Comparison of ENCODE assay signal across 1 cellular context in the genomic region with DNA sequence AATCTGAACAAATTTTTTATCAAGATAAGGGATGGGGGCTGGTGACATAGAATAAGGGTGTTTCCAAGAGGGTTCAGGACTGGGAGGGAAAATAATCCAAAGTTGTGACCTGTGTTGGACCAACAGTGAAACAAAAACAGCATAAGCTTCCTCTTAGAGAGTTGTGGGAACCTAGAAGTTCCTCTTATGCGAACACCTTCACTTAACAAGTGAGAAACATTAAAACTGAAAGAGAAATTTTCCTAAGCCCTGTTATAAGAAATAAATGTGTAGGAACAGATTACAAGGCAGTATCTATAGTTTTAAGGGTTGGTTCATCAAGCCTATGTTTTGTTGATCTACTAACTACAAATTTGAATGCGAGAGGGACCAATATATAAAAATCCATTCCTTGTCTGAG.
TF ChIP-seq lines count a peak whose summit lies in the region.

No MANE protein-coding gene starts in this region.

TF ChIP-seq in GM12878, 131 proteins besides CTCF, POLR2A, EP300 and RAD21 (continued from another document):
- TF ChIP-seq, protein P1, sequence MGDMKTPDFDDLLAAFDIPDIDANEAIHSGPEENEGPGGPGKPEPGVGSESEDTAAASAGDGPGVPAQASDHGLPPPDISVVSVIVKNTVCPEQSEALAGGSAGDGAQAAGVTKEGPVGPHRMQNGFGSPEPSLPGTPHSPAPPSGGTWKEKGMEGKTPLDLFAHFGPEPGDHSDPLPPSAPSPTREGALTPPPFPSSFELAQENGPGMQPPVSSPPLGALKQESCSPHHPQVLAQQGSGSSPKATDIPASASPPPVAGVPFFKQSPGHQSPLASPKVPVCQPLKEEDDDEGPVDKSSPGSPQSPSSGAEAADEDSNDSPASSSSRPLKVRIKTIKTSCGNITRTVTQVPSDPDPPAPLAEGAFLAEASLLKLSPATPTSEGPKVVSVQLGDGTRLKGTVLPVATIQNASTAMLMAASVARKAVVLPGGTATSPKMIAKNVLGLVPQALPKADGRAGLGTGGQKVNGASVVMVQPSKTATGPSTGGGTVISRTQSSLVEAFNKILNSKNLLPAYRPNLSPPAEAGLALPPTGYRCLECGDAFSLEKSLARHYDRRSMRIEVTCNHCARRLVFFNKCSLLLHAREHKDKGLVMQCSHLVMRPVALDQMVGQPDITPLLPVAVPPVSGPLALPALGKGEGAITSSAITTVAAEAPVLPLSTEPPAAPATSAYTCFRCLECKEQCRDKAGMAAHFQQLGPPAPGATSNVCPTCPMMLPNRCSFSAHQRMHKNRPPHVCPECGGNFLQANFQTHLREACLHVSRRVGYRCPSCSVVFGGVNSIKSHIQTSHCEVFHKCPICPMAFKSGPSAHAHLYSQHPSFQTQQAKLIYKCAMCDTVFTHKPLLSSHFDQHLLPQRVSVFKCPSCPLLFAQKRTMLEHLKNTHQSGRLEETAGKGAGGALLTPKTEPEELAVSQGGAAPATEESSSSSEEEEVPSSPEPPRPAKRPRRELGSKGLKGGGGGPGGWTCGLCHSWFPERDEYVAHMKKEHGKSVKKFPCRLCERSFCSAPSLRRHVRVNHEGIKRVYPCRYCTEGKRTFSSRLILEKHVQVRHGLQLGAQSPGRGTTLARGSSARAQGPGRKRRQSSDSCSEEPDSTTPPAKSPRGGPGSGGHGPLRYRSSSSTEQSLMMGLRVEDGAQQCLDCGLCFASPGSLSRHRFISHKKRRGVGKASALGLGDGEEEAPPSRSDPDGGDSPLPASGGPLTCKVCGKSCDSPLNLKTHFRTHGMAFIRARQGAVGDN (IDR thresholded peaks at IDR 0.05) = no peak
- no peak for TF ChIP-seq RELA (IDR thresholded peaks at IDR 0.05; ENCODE audit: borderline replicate concordance, partially characterized antibody)
- 0 out of 2 replicates have a peak, but pooled peaks have one; percentile 7 for TF ChIP-seq ZBED1 (IDR thresholded peaks at IDR 0.05; ENCODE audit: borderline replicate concordance)
- peak; percentile 55; the same call in 1 of the 2 replicates for TF ChIP-seq IKZF1 (conservative IDR thresholded peaks at IDR 0.05)
- 0 out of 2 replicates have a peak, but pooled peaks have one; percentile 10 for TF ChIP-seq RUNX3 (IDR thresholded peaks at IDR 0.05; ENCODE audit: low read length)
- 0 out of 2 replicates have a peak, but pooled peaks have one; percentile 9 for TF ChIP-seq FOXM1 (IDR thresholded peaks at IDR 0.05; ENCODE audit: low read depth, low read length)
- no peak for TF ChIP-seq CHD2 (IDR thresholded peaks at IDR 0.05; ENCODE audit: borderline replicate concordance, low read depth, low read length)
- no peak for TF ChIP-seq YY1 (IDR thresholded peaks at IDR 0.05; ENCODE audit: low read depth, low read length)
- TF ChIP-seq ASH2L (IDR thresholded peaks at IDR 0.05; ENCODE audit: borderline replicate concordance, low read depth) = no peak
- no peak for TF ChIP-seq BMI1 (IDR thresholded peaks at IDR 0.05; ENCODE audit: borderline replicate concordance)
- TF ChIP-seq SPI1 (IDR thresholded peaks at IDR 0.05; ENCODE audit: borderline replicate concordance, insufficient read depth, low read depth, low read length) = peak; percentile 29; the same call in 1 of the 2 replicates
- 0 out of 2 replicates have a peak, but pooled peaks have one; percentile 10 for TF ChIP-seq CREM (IDR thresholded peaks at IDR 0.05; ENCODE audit: low read depth)
- TF ChIP-seq MEF2A (IDR thresholded peaks at IDR 0.05; ENCODE audit: insufficient read depth, low read depth, low read length) = no peak
- TF ChIP-seq, protein P2, sequence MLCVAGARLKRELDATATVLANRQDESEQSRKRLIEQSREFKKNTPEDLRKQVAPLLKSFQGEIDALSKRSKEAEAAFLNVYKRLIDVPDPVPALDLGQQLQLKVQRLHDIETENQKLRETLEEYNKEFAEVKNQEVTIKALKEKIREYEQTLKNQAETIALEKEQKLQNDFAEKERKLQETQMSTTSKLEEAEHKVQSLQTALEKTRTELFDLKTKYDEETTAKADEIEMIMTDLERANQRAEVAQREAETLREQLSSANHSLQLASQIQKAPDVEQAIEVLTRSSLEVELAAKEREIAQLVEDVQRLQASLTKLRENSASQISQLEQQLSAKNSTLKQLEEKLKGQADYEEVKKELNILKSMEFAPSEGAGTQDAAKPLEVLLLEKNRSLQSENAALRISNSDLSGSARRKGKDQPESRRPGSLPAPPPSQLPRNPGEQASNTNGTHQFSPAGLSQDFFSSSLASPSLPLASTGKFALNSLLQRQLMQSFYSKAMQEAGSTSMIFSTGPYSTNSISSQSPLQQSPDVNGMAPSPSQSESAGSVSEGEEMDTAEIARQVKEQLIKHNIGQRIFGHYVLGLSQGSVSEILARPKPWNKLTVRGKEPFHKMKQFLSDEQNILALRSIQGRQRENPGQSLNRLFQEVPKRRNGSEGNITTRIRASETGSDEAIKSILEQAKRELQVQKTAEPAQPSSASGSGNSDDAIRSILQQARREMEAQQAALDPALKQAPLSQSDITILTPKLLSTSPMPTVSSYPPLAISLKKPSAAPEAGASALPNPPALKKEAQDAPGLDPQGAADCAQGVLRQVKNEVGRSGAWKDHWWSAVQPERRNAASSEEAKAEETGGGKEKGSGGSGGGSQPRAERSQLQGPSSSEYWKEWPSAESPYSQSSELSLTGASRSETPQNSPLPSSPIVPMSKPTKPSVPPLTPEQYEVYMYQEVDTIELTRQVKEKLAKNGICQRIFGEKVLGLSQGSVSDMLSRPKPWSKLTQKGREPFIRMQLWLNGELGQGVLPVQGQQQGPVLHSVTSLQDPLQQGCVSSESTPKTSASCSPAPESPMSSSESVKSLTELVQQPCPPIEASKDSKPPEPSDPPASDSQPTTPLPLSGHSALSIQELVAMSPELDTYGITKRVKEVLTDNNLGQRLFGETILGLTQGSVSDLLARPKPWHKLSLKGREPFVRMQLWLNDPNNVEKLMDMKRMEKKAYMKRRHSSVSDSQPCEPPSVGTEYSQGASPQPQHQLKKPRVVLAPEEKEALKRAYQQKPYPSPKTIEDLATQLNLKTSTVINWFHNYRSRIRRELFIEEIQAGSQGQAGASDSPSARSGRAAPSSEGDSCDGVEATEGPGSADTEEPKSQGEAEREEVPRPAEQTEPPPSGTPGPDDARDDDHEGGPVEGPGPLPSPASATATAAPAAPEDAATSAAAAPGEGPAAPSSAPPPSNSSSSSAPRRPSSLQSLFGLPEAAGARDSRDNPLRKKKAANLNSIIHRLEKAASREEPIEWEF (IDR thresholded peaks at IDR 0.05; ENCODE audit: insufficient replicate concordance, low read depth, low read length) = peak; percentile 62
- TF ChIP-seq, protein P3, sequence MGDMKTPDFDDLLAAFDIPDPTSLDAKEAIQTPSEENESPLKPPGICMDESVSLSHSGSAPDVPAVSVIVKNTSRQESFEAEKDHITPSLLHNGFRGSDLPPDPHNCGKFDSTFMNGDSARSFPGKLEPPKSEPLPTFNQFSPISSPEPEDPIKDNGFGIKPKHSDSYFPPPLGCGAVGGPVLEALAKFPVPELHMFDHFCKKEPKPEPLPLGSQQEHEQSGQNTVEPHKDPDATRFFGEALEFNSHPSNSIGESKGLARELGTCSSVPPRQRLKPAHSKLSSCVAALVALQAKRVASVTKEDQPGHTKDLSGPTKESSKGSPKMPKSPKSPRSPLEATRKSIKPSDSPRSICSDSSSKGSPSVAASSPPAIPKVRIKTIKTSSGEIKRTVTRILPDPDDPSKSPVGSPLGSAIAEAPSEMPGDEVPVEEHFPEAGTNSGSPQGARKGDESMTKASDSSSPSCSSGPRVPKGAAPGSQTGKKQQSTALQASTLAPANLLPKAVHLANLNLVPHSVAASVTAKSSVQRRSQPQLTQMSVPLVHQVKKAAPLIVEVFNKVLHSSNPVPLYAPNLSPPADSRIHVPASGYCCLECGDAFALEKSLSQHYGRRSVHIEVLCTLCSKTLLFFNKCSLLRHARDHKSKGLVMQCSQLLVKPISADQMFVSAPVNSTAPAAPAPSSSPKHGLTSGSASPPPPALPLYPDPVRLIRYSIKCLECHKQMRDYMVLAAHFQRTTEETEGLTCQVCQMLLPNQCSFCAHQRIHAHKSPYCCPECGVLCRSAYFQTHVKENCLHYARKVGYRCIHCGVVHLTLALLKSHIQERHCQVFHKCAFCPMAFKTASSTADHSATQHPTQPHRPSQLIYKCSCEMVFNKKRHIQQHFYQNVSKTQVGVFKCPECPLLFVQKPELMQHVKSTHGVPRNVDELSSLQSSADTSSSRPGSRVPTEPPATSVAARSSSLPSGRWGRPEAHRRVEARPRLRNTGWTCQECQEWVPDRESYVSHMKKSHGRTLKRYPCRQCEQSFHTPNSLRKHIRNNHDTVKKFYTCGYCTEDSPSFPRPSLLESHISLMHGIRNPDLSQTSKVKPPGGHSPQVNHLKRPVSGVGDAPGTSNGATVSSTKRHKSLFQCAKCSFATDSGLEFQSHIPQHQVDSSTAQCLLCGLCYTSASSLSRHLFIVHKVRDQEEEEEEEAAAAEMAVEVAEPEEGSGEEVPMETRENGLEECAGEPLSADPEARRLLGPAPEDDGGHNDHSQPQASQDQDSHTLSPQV (IDR thresholded peaks at IDR 0.05) = 0 out of 2 replicates have a peak, but pooled peaks have one; percentile 39
- no peak for TF ChIP-seq SMC3 (IDR thresholded peaks at IDR 0.05; ENCODE audit: borderline replicate concordance, low read length)
- TF ChIP-seq, protein P4, sequence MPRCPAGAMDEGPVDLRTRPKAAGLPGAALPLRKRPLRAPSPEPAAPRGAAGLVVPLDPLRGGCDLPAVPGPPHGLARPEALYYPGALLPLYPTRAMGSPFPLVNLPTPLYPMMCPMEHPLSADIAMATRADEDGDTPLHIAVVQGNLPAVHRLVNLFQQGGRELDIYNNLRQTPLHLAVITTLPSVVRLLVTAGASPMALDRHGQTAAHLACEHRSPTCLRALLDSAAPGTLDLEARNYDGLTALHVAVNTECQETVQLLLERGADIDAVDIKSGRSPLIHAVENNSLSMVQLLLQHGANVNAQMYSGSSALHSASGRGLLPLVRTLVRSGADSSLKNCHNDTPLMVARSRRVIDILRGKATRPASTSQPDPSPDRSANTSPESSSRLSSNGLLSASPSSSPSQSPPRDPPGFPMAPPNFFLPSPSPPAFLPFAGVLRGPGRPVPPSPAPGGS (IDR thresholded peaks at IDR 0.05; ENCODE audit: borderline replicate concordance, insufficient read depth, low read depth, low read length, poor library complexity, severe bottlenecking) = peak; percentile 65
- no peak for TF ChIP-seq ZNF622 (IDR thresholded peaks at IDR 0.05)
- no peak for TF ChIP-seq MEF2B (IDR thresholded peaks at IDR 0.05; ENCODE audit: partially characterized antibody, poor library complexity, severe bottlenecking)
- TF ChIP-seq, protein P5, sequence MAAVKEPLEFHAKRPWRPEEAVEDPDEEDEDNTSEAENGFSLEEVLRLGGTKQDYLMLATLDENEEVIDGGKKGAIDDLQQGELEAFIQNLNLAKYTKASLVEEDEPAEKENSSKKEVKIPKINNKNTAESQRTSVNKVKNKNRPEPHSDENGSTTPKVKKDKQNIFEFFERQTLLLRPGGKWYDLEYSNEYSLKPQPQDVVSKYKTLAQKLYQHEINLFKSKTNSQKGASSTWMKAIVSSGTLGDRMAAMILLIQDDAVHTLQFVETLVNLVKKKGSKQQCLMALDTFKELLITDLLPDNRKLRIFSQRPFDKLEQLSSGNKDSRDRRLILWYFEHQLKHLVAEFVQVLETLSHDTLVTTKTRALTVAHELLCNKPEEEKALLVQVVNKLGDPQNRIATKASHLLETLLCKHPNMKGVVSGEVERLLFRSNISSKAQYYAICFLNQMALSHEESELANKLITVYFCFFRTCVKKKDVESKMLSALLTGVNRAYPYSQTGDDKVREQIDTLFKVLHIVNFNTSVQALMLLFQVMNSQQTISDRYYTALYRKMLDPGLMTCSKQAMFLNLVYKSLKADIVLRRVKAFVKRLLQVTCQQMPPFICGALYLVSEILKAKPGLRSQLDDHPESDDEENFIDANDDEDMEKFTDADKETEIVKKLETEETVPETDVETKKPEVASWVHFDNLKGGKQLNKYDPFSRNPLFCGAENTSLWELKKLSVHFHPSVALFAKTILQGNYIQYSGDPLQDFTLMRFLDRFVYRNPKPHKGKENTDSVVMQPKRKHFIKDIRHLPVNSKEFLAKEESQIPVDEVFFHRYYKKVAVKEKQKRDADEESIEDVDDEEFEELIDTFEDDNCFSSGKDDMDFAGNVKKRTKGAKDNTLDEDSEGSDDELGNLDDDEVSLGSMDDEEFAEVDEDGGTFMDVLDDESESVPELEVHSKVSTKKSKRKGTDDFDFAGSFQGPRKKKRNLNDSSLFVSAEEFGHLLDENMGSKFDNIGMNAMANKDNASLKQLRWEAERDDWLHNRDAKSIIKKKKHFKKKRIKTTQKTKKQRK (IDR thresholded peaks at IDR 0.05; ENCODE audit: low read depth, low read length) = no peak
- TF ChIP-seq, protein P6, sequence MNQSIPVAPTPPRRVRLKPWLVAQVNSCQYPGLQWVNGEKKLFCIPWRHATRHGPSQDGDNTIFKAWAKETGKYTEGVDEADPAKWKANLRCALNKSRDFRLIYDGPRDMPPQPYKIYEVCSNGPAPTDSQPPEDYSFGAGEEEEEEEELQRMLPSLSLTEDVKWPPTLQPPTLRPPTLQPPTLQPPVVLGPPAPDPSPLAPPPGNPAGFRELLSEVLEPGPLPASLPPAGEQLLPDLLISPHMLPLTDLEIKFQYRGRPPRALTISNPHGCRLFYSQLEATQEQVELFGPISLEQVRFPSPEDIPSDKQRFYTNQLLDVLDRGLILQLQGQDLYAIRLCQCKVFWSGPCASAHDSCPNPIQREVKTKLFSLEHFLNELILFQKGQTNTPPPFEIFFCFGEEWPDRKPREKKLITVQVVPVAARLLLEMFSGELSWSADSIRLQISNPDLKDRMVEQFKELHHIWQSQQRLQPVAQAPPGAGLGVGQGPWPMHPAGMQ (IDR thresholded peaks at IDR 0.05; ENCODE audit: borderline replicate concordance) = no peak
- TF ChIP-seq HDAC2 (IDR thresholded peaks at IDR 0.05) = no peak
